25 cellular contexts compared by ENCODE assay signal in genomic region chr5:6372251-6373080, GRCh38. TPM values are rescaled to one million over a fixed set of nuclear protein-coding genes. Genes with fewer than 3 reads are reported as not detected.
DNase-seq lines count a peak whose midpoint lies in the region; ATAC-seq, FAIRE-seq and TF ChIP-seq lines count a peak whose summit lies in the region.
"Had no signal": no experiment of that assay in that cellular context is flagged by ENCODE, and none has a peak within 500 bp of the region (broad histone marks: within the 10 kb centered on the region; RNA-seq: fewer than 3 reads in every experiment).

No MANE protein-coding gene starts in this region.

- CTCF ChIA-PET in GM12878 (lab: Yijun Ruan, JAX) = interaction anchor here (0.8 to 1.7 kb wide), 3 partner anchors 10 to 202 kb away, joined by 3 to 5 read pairs (median 3); no protein-coding TSS in a partner anchor

- H3K27me3 Mint-ChIP-seq in immature natural killer cell (ENCODE audit: low read depth in 3 of 3) = peaks cover 2 to 3% (median 3%) of the 10 kb centered on the region in 3 donors
- H3K27me3 Mint-ChIP-seq: activated naive CD8-positive, alpha-beta T cell had no signal

- peaks cover 22% of the 10 kb centered on the region for H3K79me2 ChIP-seq in GM12878 (ENCODE audit: control insufficient read depth, insufficient read depth, low read length)
- H3K79me2 ChIP-seq: parathyroid adenoma had no signal

- intact Hi-C loops in heart left ventricle (cut with DNase I) (loop anchor here in 8 of 10 donors (10.0 kb wide), 11 partner anchors 72 to 878 kb away; partner anchors contain the start of genes TENT4A (in 2 of the 8), NSUN2 (in 1 of the 8), SRD5A1 (in 1 of the 8) and UBE2QL1 (in 1 of the 8)), cardiac septum (cut with DNase I) (loop anchor here (10.0 kb wide), 1 partner anchor 372 kb away; no protein-coding TSS in a partner anchor), GM12878 (cut with micrococcal nuclease; ENCODE audit: unreplicated experiment) (loop anchor here (10.0 kb wide), 1 partner anchor 202 kb away; no protein-coding TSS in a partner anchor)

- DNase-seq in heart left ventricle = no peak
- DNase-seq in cardiac septum (ENCODE audit: low spot score) = no peak
- no peak for DNase-seq in GM12878 (ENCODE audit: low read depth, low spot score)
- DNase-seq in immature natural killer cell = peak in 1 of 3 donors; percentile 8
- DNase-seq in stimulated activated effector memory CD8-positive, alpha-beta T cell treated with anti-CD3 and anti-CD28 coated beads, Interleukin-12 subunit alpha, Interleukin-12 subunit beta, amount 100 ng/mL, for 72 hours (ENCODE audit: low spot score in 2 of 2) = no peak
- no peak for DNase-seq in A172 (ENCODE audit: low spot score)
- DNase-seq: central memory CD4-positive, alpha-beta T cell; dorsolateral prefrontal cortex; hippocampal formation; IMR-90; NCI-H1105; NCI-H1930; NCI-H526 treated with DMSO at 0.1 percent for 48 hours; nephron progenitor cell; trophoblast cell; WERI-Rb-1 had no signal

- H2AFZ ChIP-seq in GM12878 (ENCODE audit: control insufficient read depth, low read depth, low read length) = no peak overlapping the region
- H2AFZ ChIP-seq: parathyroid adenoma had no signal

- no peak for TF ChIP-seq RAD21 in GM12878 (IDR thresholded peaks at IDR 0.05; ENCODE audit: insufficient read depth, low read depth, low read length)

- TF ChIP-seq EP300 in GM12878 (IDR thresholded peaks at IDR 0.05; ENCODE audit: borderline replicate concordance in 1 of 2, control insufficient read depth in 1 of 2, low read depth in 2 of 2, low read length in 2 of 2) = no peak

- H3K9ac ChIP-seq in GM12878 (ENCODE audit: control insufficient read depth, insufficient read depth, low read length) = no peak overlapping the region
- H3K9ac ChIP-seq: parathyroid adenoma had no signal

- H3K27ac ChIP-seq in heart left ventricle = peak overlapping the region in 4 of 12 donors; percentile 15 to 46 (median 44)
- H3K27ac ChIP-seq in GM12878 (ENCODE audit: control insufficient read depth, insufficient read depth) = no peak overlapping the region
- H3K27ac ChIP-seq: C4-2B, epithelial cell of prostate, parathyroid adenoma, WERI-Rb-1 had no signal

- ATAC-seq in heart left ventricle (peak in 3 of 4 donors; percentile 46 to 91 (median 58)), GM12878 (peak; percentile 6; the same call in 1 of the 3 replicates), HG02610 (IDR thresholded peaks at IDR 0.05; ENCODE audit: unreplicated experiment) (no peak), HG03175 (IDR thresholded peaks at IDR 0.05; ENCODE audit: unreplicated experiment) (no peak)
- no peak for ATAC-seq in stimulated activated effector memory CD8-positive, alpha-beta T cell treated with anti-CD3 and anti-CD28 coated beads, Interleukin-12 subunit alpha, Interleukin-12 subunit beta, amount 100 ng/mL, for 72 hours
- ATAC-seq: sciatic nerve had no signal

- H3K4me1 Mint-ChIP-seq in immature natural killer cell = peaks cover 35 to 53% of the 10 kb centered on the region in 2 donors
- peaks cover 47% of the 10 kb centered on the region for H3K4me1 Mint-ChIP-seq in stimulated activated effector memory CD8-positive, alpha-beta T cell treated with anti-CD3 and anti-CD28 coated beads, Interleukin-12 subunit alpha, Interleukin-12 subunit beta, amount 100 ng/mL, for 72 hours

- in situ Hi-C loops in GM12878 (cut with MboI) = loop anchor here (10.0 kb wide), 1 partner anchor 362 kb away; no protein-coding TSS in a partner anchor

- H3K4me3 ChIP-seq in heart left ventricle (no peak overlapping the region), GM12878 (no peak overlapping the region)
- H3K4me3 ChIP-seq: dorsolateral prefrontal cortex had no signal

- H3K4me2 ChIP-seq in GM12878 (ENCODE audit: control insufficient read depth, insufficient read depth) = no peak overlapping the region

- peaks cover 0 to 98% (median 94%) of the 10 kb centered on the region in 9 donors for H3K36me3 ChIP-seq in heart left ventricle
- peaks cover 31 to 58% of the 10 kb centered on the region in 2 experiments for H3K36me3 ChIP-seq in GM12878 (ENCODE audit: control insufficient read depth in 2 of 2, insufficient read depth in 2 of 2, low read length in 1 of 2)

- no TSS peak for BruUV-seq in GM12878 (replicated peaks; lab: Mats Ljungman, UMichigan)

- H3K9me3 ChIP-seq in heart left ventricle (no peaks in the 10 kb centered on the region), GM12878 (replicated peaks; ENCODE audit: control insufficient read depth, insufficient read depth, low read length) (no peaks in the 10 kb centered on the region)

- 0 out of 2 replicates have a peak, but pooled peaks cover 3% of the 10 kb centered on the region for H4K20me1 ChIP-seq in GM12878 (ENCODE audit: control insufficient read depth, insufficient read depth)

- no peaks in the 10 kb centered on the region for H3K9me3 Mint-ChIP-seq in immature natural killer cell
- no peaks in the 10 kb centered on the region for H3K9me3 Mint-ChIP-seq in stimulated activated effector memory CD8-positive, alpha-beta T cell treated with anti-CD3 and anti-CD28 coated beads, Interleukin-12 subunit alpha, Interleukin-12 subunit beta, amount 100 ng/mL, for 72 hours
- H3K9me3 Mint-ChIP-seq: nephron progenitor cell had no signal

- FAIRE-seq in GM12878 (lab: Jason Lieb, UNC) = no peak
- FAIRE-seq: astrocyte, GM12892 had no signal

- peak overlapping the region; percentile 37 to 78 (median 54) for H3K27ac Mint-ChIP-seq in immature natural killer cell
- peak overlapping the region; percentile 43 for H3K27ac Mint-ChIP-seq in stimulated activated effector memory CD8-positive, alpha-beta T cell treated with anti-CD3 and anti-CD28 coated beads, Interleukin-12 subunit alpha, Interleukin-12 subunit beta, amount 100 ng/mL, for 72 hours
- H3K27ac Mint-ChIP-seq: nephron progenitor cell had no signal

- TF ChIP-seq POLR2A in heart left ventricle (IDR thresholded peaks at IDR 0.05) (no peak), GM12878 (IDR thresholded peaks at IDR 0.05; ENCODE audit: low read depth, low read length) (no peak)

- 69 to 77% (median 72%) methylated on average over 23 of the region's 23 CpGs for WGBS in heart left ventricle, 4 donors
- WGBS in GM12878 (ENCODE audit: insufficient coverage, insufficient replicate concordance, low lambda C conversion rate, missing lambda C conversion rate) = 93% methylated on average over 23 of the region's 23 CpGs

- H3K4me1 ChIP-seq in heart left ventricle (peaks cover 0 to 22% (median 10%) of the 10 kb centered on the region in 12 donors), GM12878 (ENCODE audit: control insufficient read depth, insufficient read depth, low read length) (no peaks in the 10 kb centered on the region)
- H3K4me1 ChIP-seq: parathyroid adenoma had no signal

- H3K27me3 ChIP-seq in heart left ventricle = no peaks in the 10 kb centered on the region
- no peaks in the 10 kb centered on the region for H3K27me3 ChIP-seq in GM12878 (replicated peaks in 1 of 2; ENCODE audit: control insufficient read depth in 2 of 2, insufficient read depth in 2 of 2, low read length in 1 of 2)
- H3K27me3 ChIP-seq: dorsolateral prefrontal cortex had no signal

- peaks cover 19 to 51% (median 32%) of the 10 kb centered on the region in 3 donors for H3K36me3 Mint-ChIP-seq in immature natural killer cell
- peaks cover 100% of the 10 kb centered on the region for H3K36me3 Mint-ChIP-seq in stimulated activated effector memory CD8-positive, alpha-beta T cell treated with anti-CD3 and anti-CD28 coated beads, Interleukin-12 subunit alpha, Interleukin-12 subunit beta, amount 100 ng/mL, for 72 hours

- TF ChIP-seq CTCF in heart left ventricle (IDR thresholded peaks at IDR 0.05) (no peak), GM12878 (IDR thresholded peaks at IDR 0.05 in 2 of 3, conservative IDR thresholded peaks at IDR 0.05 in 1 of 3; ENCODE audit: control insufficient read depth in 2 of 3, extremely low read depth in 1 of 3, insufficient read depth in 1 of 3, low read depth in 3 of 3, low read length in 3 of 3) (no peak)

- H3K4me3 Mint-ChIP-seq in immature natural killer cell = no peak overlapping the region
- no peak overlapping the region for H3K4me3 Mint-ChIP-seq in stimulated activated effector memory CD8-positive, alpha-beta T cell treated with anti-CD3 and anti-CD28 coated beads, Interleukin-12 subunit alpha, Interleukin-12 subunit beta, amount 100 ng/mL, for 72 hours
- H3K4me3 Mint-ChIP-seq: activated naive CD8-positive, alpha-beta T cell; nephron progenitor cell had no signal

- POLR2A ChIA-PET in GM12878 (lab: Charles Lee) = no interaction called here

- RAD21 ChIA-PET in GM12878 (lab: Charles Lee; ENCODE audit: unreplicated experiment) = no interaction called here

- SMC1A ChIA-PET in GM12878 (lab: Charles Lee; ENCODE audit: uncharacterized antibody, unreplicated experiment) = interaction anchor here (0.6 kb wide), 1 partner anchor 200 kb away, joined by 3 read pairs; no protein-coding TSS in a partner anchor

TF ChIP-seq in GM12878, 131 proteins besides CTCF, POLR2A, EP300 and RAD21 (continues in another document):
- no peak for TF ChIP-seq EGR1 (IDR thresholded peaks at IDR 0.05; ENCODE audit: borderline replicate concordance in 1 of 2, low read depth in 2 of 2, low read length in 2 of 2)

RNA-seq across cellular contexts. Expression of gene MED10, which starts 5.9 kb away (rescaled TPM):
- 10 to 100 TPM; 13.2 to 30.7 (median 23.1) TPM for total RNA-seq in heart left ventricle
- 10 to 100 TPM; 23.9 to 51.9 TPM for polyA plus RNA-seq in heart left ventricle
- 27.6 TPM for total RNA-seq in cardiac septum
- total RNA-seq in GM12878 (2013; cell fraction: nucleolus; rRNA removed) = 59.0 and 62.7 TPM in 2 replicates
- total RNA-seq in GM12878 (2014; rRNA removed) = 20.3 and 28.6 TPM in 2 replicates
- total RNA-seq in GM12878 (2014; rRNA removed; fragmentation: Illumina TruSeq; extraction: Trizol) = 19.4 and 21.2 TPM in 2 replicates
- total RNA-seq in GM12878 (2021) = 39.5 and 42.6 TPM in 2 replicates
- polyA plus RNA-seq in GM12878 (2011; ENCODE audit: low read depth) = 49.6 TPM
- polyA plus RNA-seq in GM12878 (2011; rRNA removed) = 56.0 and 60.3 TPM in 2 replicates
- 55.7 and 56.7 TPM in 2 replicates for polyA plus RNA-seq in GM12878 (2011; cell fraction: cytosol; rRNA removed)
- polyA plus RNA-seq in GM12878 (2011; cell fraction: nucleus; rRNA removed) = 59.3 and 75.4 TPM in 2 replicates
- 54.8 and 68.7 TPM in 2 replicates for polyA plus RNA-seq in GM12878 (2012)
- 36.4 and 43.7 TPM in 2 replicates for polyA plus RNA-seq in GM12878 (2014; fragmentation: Illumina TruSeq; extraction: Trizol)
- 10 to 100 TPM; 37.1 to 49.5 TPM for polyA plus RNA-seq in GM12878 (2014; fragmentation: Nextera tagmentation; extraction: Ambion mirVana)
- polyA plus RNA-seq in GM12878 (2014; rRNA removed) = 53.1 and 54.8 TPM in 2 replicates
- 100 to 1,000 TPM; 103 to 111 TPM for polyA plus RNA-seq in GM12878 (2016; fragmentation: Nextera tagmentation; extraction: Ambion mirVana)
- 19.0 and 19.3 TPM in 2 replicates for polyA minus RNA-seq in GM12878 (2011; rRNA and poly(A)+ RNA removed)
- 8.3 and 14.7 TPM in 2 replicates for polyA minus RNA-seq in GM12878 (2011; cell fraction: cytosol; rRNA and poly(A)+ RNA removed)
- polyA minus RNA-seq in GM12878 (2011; cell fraction: nucleus; rRNA and poly(A)+ RNA removed) = 54.4 and 77.1 TPM in 2 replicates
- 100 to 1,000 TPM; 115 to 161 (median 116) TPM for polyA plus RNA-seq in immature natural killer cell
- total RNA-seq in A172 (2014; rRNA removed; shearing (Covaris generic)) = 20.5 and 28.6 TPM in 2 replicates

Comparison
In these comparisons a context has a peak if more than half of its experiments do, and no peak if none do; other contexts are left out.
1. ATAC-seq: peak in heart left ventricle (3 of 4) and GM12878 (single experiment); none in stimulated activated effector memory CD8-positive, alpha-beta T cell treated with anti-CD3 and anti-CD28 coated beads, Interleukin-12 subunit alpha, Interleukin-12 subunit beta, amount 100 ng/mL, for 72 hours (single experiment), HG02610 (single experiment) and HG03175 (single experiment).